1 cellular context compared by ENCODE assay signal in the genomic region with DNA sequence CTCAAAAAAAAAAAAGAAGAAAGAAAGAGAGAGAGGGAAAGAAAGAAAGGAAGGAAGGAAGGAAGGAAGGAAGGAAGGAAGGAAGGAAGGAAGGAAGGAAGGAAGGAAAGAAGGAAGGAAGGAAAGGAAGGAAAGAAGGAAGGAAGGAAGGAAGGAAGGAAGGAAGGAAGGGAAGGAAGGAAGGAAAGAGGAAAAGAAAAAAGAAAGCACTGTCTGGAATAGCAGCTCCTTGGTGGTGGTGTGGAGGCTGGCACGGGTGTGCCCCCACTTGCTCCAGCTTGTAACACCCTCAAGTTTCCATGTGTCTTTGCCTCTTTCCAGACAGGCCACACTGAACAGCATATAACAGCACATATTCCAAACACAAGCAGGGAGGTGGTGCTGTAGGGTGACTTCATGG.
TF ChIP-seq lines count a peak whose summit lies in the region.

No MANE protein-coding gene starts in this region.

TF ChIP-seq in K562, 482 proteins besides CTCF, POLR2A, EP300 and RAD21:
- TF ChIP-seq, protein P1, sequence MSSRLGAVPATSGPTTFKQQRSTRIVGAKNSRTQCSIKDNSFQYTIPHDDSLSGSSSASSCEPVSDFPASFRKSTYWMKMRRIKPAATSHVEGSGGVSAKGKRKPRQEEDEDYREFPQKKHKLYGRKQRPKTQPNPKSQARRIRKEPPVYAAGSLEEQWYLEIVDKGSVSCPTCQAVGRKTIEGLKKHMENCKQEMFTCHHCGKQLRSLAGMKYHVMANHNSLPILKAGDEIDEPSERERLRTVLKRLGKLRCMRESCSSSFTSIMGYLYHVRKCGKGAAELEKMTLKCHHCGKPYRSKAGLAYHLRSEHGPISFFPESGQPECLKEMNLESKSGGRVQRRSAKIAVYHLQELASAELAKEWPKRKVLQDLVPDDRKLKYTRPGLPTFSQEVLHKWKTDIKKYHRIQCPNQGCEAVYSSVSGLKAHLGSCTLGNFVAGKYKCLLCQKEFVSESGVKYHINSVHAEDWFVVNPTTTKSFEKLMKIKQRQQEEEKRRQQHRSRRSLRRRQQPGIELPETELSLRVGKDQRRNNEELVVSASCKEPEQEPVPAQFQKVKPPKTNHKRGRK (tag; IDR thresholded peaks at IDR 0.05), result 0 out of 2 replicates have a peak, but pooled peaks have one; percentile 37
